Comparison of ENCODE assay signal across 8 cellular contexts in the genomic region with DNA sequence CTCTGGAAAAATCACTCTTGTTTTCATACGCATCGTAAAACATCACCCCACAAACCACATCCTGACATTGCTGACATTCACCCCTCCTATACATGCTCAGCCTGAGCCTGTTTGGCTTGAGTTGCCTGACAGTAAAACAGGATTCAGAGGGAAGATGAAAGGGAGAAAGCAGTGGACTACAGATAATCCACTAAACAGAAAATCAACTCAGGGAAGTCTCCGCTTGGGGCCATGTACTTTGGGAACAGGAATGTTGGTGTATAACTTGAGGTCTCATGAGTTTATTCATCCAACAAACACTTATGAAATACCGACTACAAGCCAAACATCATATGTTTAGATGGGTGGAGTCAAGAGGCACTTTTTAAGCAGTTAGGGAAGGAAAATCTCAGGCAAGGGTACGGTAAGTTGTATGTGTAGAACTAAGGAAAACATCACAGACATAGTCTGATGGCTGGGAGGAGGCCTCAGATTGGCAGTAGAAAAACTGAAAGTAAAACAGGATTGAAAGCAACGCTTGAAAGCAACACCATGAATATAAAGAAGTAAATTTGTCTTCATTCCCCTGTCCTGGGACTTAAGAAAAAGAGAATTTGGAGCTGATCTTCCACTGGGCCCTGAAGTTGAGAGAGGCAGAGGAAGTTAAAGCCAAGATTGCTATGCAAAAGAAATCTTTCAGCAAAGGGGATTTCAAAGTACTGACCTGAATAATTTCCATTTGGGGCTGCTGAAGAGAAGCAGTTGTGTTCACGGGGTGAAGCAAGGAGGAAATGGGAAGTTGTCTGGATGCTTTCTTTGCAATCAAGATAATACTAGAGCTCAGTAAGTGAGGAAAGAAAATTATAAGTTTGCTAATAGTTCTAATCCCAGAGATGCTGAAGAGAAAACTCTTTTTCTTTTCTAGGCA. TPM values are rescaled to one million over a fixed set of nuclear protein-coding genes. Genes with fewer than 3 reads are reported as not detected.
A peak's percentile ranks its signal among the peaks of the same experiment; 100 is the strongest.
DNase-seq lines count a peak whose midpoint lies in the region; ATAC-seq, FAIRE-seq and TF ChIP-seq lines count a peak whose summit lies in the region.

No MANE protein-coding gene starts in this region.

- no peak overlapping the region for H2BK5ac ChIP-seq in H1 (ENCODE audit: low read depth, low read length)

- H3K23me2 ChIP-seq in H1 (ENCODE audit: low read depth, low read length) = no peaks in the 10 kb centered on the region

- no peaks in the 10 kb centered on the region for H4K20me1 ChIP-seq in H1 (replicated peaks in 1 of 2; ENCODE audit: control insufficient read depth in 1 of 2, insufficient read depth in 2 of 2, low read length in 2 of 2)

- peak overlapping the region; percentile 98 for H3K27ac Mint-ChIP-seq in activated CD4-positive, alpha-beta T cell treated with anti-CD3 and anti-CD28 coated beads for 36 hours

- no peak overlapping the region for H2AK5ac ChIP-seq in H1 (ENCODE audit: low read depth, low read length)

- no peak overlapping the region for H3K9ac ChIP-seq in H1 (replicated peaks in 1 of 4; ENCODE audit: extremely low read depth in 1 of 4, low read depth in 3 of 4, low read length in 3 of 4)

- WGBS in H1 (ENCODE audit: extremely low coverage in 1 of 2, insufficient coverage in 1 of 2, insufficient read length in 1 of 2, insufficient replicate concordance in 2 of 2, low coverage in 1 of 2, low lambda C conversion rate in 2 of 2, missing lambda C conversion rate in 1 of 2), 2 experiments = 93% methylated on average over 7 of the region's 7 CpGs; no CpG with 5 or more reads in 1 of the 2 experiments
- WGBS in sigmoid colon, 2 donors = 36 to 65% methylated on average over 7 of the region's 7 CpGs

- no peak for TF ChIP-seq RAD21 in H1 (IDR thresholded peaks at IDR 0.05 in 1 of 2, conservative IDR thresholded peaks at IDR 0.05 in 1 of 2; ENCODE audit: low read depth in 2 of 2, low read length in 2 of 2)

- TF ChIP-seq POLR2A in H1 (IDR thresholded peaks at IDR 0.05; ENCODE audit: control extremely low read depth in 1 of 2, low read depth in 2 of 2, low read length in 2 of 2) (no peak), sigmoid colon (IDR thresholded peaks at IDR 0.05) (no peak)

- no peak for FAIRE-seq in H1 (lab: Jason Lieb, UNC)

- TF ChIP-seq EP300 in H1 (IDR thresholded peaks at IDR 0.05; ENCODE audit: borderline replicate concordance in 1 of 2, low read depth in 2 of 2, low read length in 2 of 2) (no peak), sigmoid colon (IDR thresholded peaks at IDR 0.05) (no peak)

- H3K27me3 ChIP-seq in H1 (replicated peaks in 1 of 4; ENCODE audit: control insufficient read depth in 3 of 4, extremely low read depth in 1 of 4, insufficient read depth in 3 of 4, low read length in 3 of 4) (no peaks in the 10 kb centered on the region), sigmoid colon (no peaks in the 10 kb centered on the region)

- H2BK20ac ChIP-seq in H1 (ENCODE audit: low read length) = no peak overlapping the region; the same call in 1 of the 2 replicates

- peak overlapping the region; percentile 16; the same call in 1 of the 2 replicates for H2AFZ ChIP-seq in H1 (ENCODE audit: low read length)

- POLR2A ChIA-PET in activated CD4-positive, alpha-beta T cell treated with anti-CD3 and anti-CD28 coated beads for 36 hours (lab: Charles Lee) = no interaction called here
- POLR2A ChIA-PET in H1 (lab: Charles Lee; ENCODE audit: partially characterized antibody) (no interaction called here), RWPE1 (lab: Yijun Ruan, JAX; ENCODE audit: low non-redundant PET) (no interaction called here)

- ATAC-seq in GM19395 (IDR thresholded peaks at IDR 0.05; ENCODE audit: unreplicated experiment) (peak; percentile 97), HG03469 (IDR thresholded peaks at IDR 0.05; ENCODE audit: unreplicated experiment) (peak; percentile 91)
- peak; percentile 92 for ATAC-seq in activated CD4-positive, alpha-beta T cell treated with anti-CD3 and anti-CD28 coated beads for 36 hours

- CTCF ChIA-PET in activated CD4-positive, alpha-beta T cell treated with anti-CD3 and anti-CD28 coated beads for 36 hours (lab: Charles Lee) = interaction anchor here (0.6 to 0.8 kb wide), 3 partner anchors 21 to 456 kb away, joined by 3 to 4 read pairs (median 3); no protein-coding TSS in a partner anchor
- CTCF ChIA-PET in H1 (lab: Charles Lee; ENCODE audit: partially characterized antibody) = interaction anchor here (0.7 kb wide), 1 partner anchor 307 kb away, joined by 3 read pairs; no protein-coding TSS in a partner anchor
- CTCF ChIA-PET in RWPE1 (lab: Yijun Ruan, JAX) = interaction anchor here (0.7 kb wide), 1 partner anchor 185 kb away, joined by 3 read pairs; no protein-coding TSS in a partner anchor

- H3K79me1 ChIP-seq in H1 (ENCODE audit: low read depth, low read length) = no peaks in the 10 kb centered on the region

- H3K4me3 ChIP-seq in AG09309 (ENCODE audit: control insufficient read depth, low read depth, low read length) = peak overlapping the region; percentile 22
- H3K4me3 ChIP-seq in H1 (ENCODE audit: extremely low read depth in 1 of 4, insufficient read depth in 2 of 4, low read depth in 3 of 4, low read length in 4 of 4) = no peak overlapping the region
- H3K4me3 ChIP-seq in sigmoid colon = peak overlapping the region in 1 of 4 donors; percentile 18

- H2BK120ac ChIP-seq in H1 (replicated peaks; ENCODE audit: low read depth, low read length) = no peak overlapping the region

- DNase-seq in AG09309 (ENCODE audit: low read depth) = peak; percentile 49
- DNase-seq in activated CD4-positive, alpha-beta T cell treated with anti-CD3 and anti-CD28 coated beads for 36 hours = peak; percentile 68
- no peak for DNase-seq in H1 (ENCODE audit: low read depth in 1 of 2, low spot score in 2 of 2)
- DNase-seq in sigmoid colon = no peak
- DNase-seq in NCI-H524 treated with DMSO at 0.1 percent for 48 hours (lab: John Stamatoyannopoulos, UW) = no peak
- no peak for DNase-seq in RWPE1 (ENCODE audit: low spot score)

- H3K27me3 Mint-ChIP-seq in activated CD4-positive, alpha-beta T cell treated with anti-CD3 and anti-CD28 coated beads for 36 hours = no peaks in the 10 kb centered on the region

- H2BK12ac ChIP-seq in H1 (ENCODE audit: low read depth, low read length) = no peak overlapping the region

- H3K4me1 ChIP-seq in H1 (replicated peaks in 1 of 4; ENCODE audit: control insufficient read depth in 3 of 4, insufficient read depth in 4 of 4, low read length in 3 of 4) = no peaks in the 10 kb centered on the region
- H3K4me1 ChIP-seq in sigmoid colon = no peaks in the 10 kb centered on the region

- no peaks in the 10 kb centered on the region for H3K36me3 Mint-ChIP-seq in activated CD4-positive, alpha-beta T cell treated with anti-CD3 and anti-CD28 coated beads for 36 hours (ENCODE audit: low read depth)

- no peak overlapping the region for H3K27ac ChIP-seq in H1 (ENCODE audit: low read depth, low read length)
- H3K27ac ChIP-seq in sigmoid colon = peak overlapping the region in 3 of 4 donors; percentile 10 to 26 (median 18)
- H3K27ac ChIP-seq in RWPE1 = no peak overlapping the region

- peak overlapping the region; percentile 72 for H3K4me3 Mint-ChIP-seq in activated CD4-positive, alpha-beta T cell treated with anti-CD3 and anti-CD28 coated beads for 36 hours

- H4K91ac ChIP-seq in H1 (replicated peaks; ENCODE audit: insufficient read length, low read length) = no peak overlapping the region

- H3K79me2 ChIP-seq in H1 (ENCODE audit: control insufficient read depth in 1 of 2, insufficient read depth in 2 of 2, low read length in 2 of 2) = no peaks in the 10 kb centered on the region

- no peak overlapping the region for H3K14ac ChIP-seq in H1 (ENCODE audit: insufficient read length)

- no peaks in the 10 kb centered on the region for H3K9me3 ChIP-seq in H1 (ENCODE audit: insufficient read depth in 2 of 2, low read depth in 1 of 2, low read length in 1 of 2)
- H3K9me3 ChIP-seq in sigmoid colon = no peaks in the 10 kb centered on the region

- no peak overlapping the region for H2BK15ac ChIP-seq in H1 (ENCODE audit: low read length)

- peaks cover 67% of the 10 kb centered on the region for H3K4me1 Mint-ChIP-seq in activated CD4-positive, alpha-beta T cell treated with anti-CD3 and anti-CD28 coated beads for 36 hours

- H4K8ac ChIP-seq in H1 (ENCODE audit: extremely low read depth, insufficient read depth, low read length) = no peak overlapping the region

- no peak overlapping the region for H3K23ac ChIP-seq in H1 (ENCODE audit: insufficient read length)

- no peak overlapping the region for H4K5ac ChIP-seq in H1 (ENCODE audit: insufficient read length, low read depth, low read length)

- no peak overlapping the region for H3K56ac ChIP-seq in H1 (replicated peaks; ENCODE audit: insufficient read length, low read depth, low read length)

- intact Hi-C loops in activated CD4-positive, alpha-beta T cell treated with anti-CD3 and anti-CD28 coated beads for 36 hours (cut with DNase I, micrococcal nuclease) = loop anchor here in 1 of 2 experiments (1.0 kb wide), 1 partner anchor 382 kb away; no protein-coding TSS in a partner anchor
- intact Hi-C loops in sigmoid colon (cut with DNase I) = no loop called here

- H3K36me3 ChIP-seq in H1 (ENCODE audit: control insufficient read depth in 2 of 4, insufficient read depth in 4 of 4, low read length in 3 of 4) (no peaks in the 10 kb centered on the region), sigmoid colon (no peaks in the 10 kb centered on the region)

- H3K4me2 ChIP-seq in H1 (ENCODE audit: insufficient read depth in 1 of 2, low read depth in 2 of 2, low read length in 2 of 2) = no peak overlapping the region

- no peak overlapping the region for H3K4ac ChIP-seq in H1 (replicated peaks; ENCODE audit: insufficient read length, low read depth, low read length)

- no peak overlapping the region for H3K18ac ChIP-seq in H1 (ENCODE audit: extremely low read depth, low read length)

- TF ChIP-seq CTCF in AG09309 (IDR thresholded peaks at IDR 0.05; ENCODE audit: control insufficient read depth, insufficient read depth, low read depth, low read length, missing control alignments) (no peak), H1 (IDR thresholded peaks at IDR 0.05; ENCODE audit: control extremely low read depth in 1 of 3, insufficient read depth in 1 of 3, low read depth in 1 of 3, low read length in 3 of 3) (no peak), sigmoid colon (IDR thresholded peaks at IDR 0.05) (no peak), RWPE1 (conservative IDR thresholded peaks at IDR 0.05; ENCODE audit: low read depth) (no peak)

- no peaks in the 10 kb centered on the region for H3K9me3 Mint-ChIP-seq in activated CD4-positive, alpha-beta T cell treated with anti-CD3 and anti-CD28 coated beads for 36 hours (ENCODE audit: low read depth)

RNA-seq across cellular contexts. Expression of gene PDE7B, which starts 28.8 kb away (rescaled TPM):
- total RNA-seq in activated CD4-positive, alpha-beta T cell treated with anti-CD3 and anti-CD28 coated beads for 36 hours = 1 to 10 TPM in 1 of 2 experiments, under 1 TPM in 1; 0.73 to 1.1 TPM
- not detected in 2 replicates for total RNA-seq in H1 (2021; fragmentation: NEBNext Ultra II Directional; extraction: Animal tissue kit (Norgen Biotek cat#: 25700))
- polyA plus RNA-seq in H1 (2011; rRNA removed) (not detected in 2 replicates), sigmoid colon (1 to 10 TPM; 1.1 to 1.4 (median 1.2) TPM)
- not detected for polyA plus RNA-seq in H1 (2011; cell fraction: cytosol; rRNA removed)
- polyA plus RNA-seq in H1 (2011; cell fraction: nucleus; rRNA removed) = not detected
- not detected in 4 replicates for polyA plus RNA-seq in H1 (2012, experiment 1 of 2)
- polyA plus RNA-seq in H1 (2012, experiment 2 of 2) = not detected
- not detected for polyA plus RNA-seq in H1 (2013, experiment 1 of 2)
- polyA plus RNA-seq in H1 (2013, experiment 2 of 2) = 0.02 TPM
- not detected in 2 replicates for polyA minus RNA-seq in H1 (2011; rRNA and poly(A)+ RNA removed)
- polyA minus RNA-seq in H1 (2011; cell fraction: cytosol; rRNA and poly(A)+ RNA removed) = not detected
- polyA minus RNA-seq in H1 (2011; cell fraction: nucleus; rRNA and poly(A)+ RNA removed) = not detected
- total RNA-seq in sigmoid colon = 10 to 100 TPM in 1 of 4 donors, 1 to 10 TPM in 3; 6.3 to 10.3 (median 8.9) TPM

Comparison
In these comparisons a context has a peak if more than half of its experiments do, and no peak if none do; other contexts are left out.
1. DNase-seq: peak in AG09309 (single experiment) and activated CD4-positive, alpha-beta T cell treated with anti-CD3 and anti-CD28 coated beads for 36 hours (single experiment); none in H1 (0 of 2), sigmoid colon (single experiment), NCI-H524 treated with DMSO at 0.1 percent for 48 hours (single experiment) and RWPE1 (single experiment).
2. H3K27ac ChIP-seq: peak in sigmoid colon (3 of 4); none in H1 (single experiment) and RWPE1 (single experiment).
3. Peak in every context shown above with its lines, with median percentiles within 50 percentile points of each other: ATAC-seq.